Comparison of ENCODE assay signal across 31 cellular contexts in genomic region chr6:89439014-89439413, GRCh38. TPM values are rescaled to one million over a fixed set of nuclear protein-coding genes. Genes with fewer than 3 reads are reported as not detected.
DNase-seq lines count a peak whose midpoint lies in the region; ATAC-seq and TF ChIP-seq lines count a peak whose summit lies in the region.
"Had no signal": no experiment of that assay in that cellular context is flagged by ENCODE, and none has a peak within 500 bp of the region (broad histone marks: within the 10 kb centered on the region; RNA-seq: fewer than 3 reads in every experiment).

No MANE protein-coding gene starts in this region.

- TF ChIP-seq CTCF in HEK293 (tag by site-specific recombination; IDR thresholded peaks at IDR 0.05) (no peak), colonic mucosa (IDR thresholded peaks at IDR 0.05) (no peak)

- H3K4me3 ChIP-seq in HEK293 (ENCODE audit: low read depth, low read length) (no peak overlapping the region), SK-N-MC (no peak overlapping the region), colonic mucosa (no peak overlapping the region)
- H3K4me3 ChIP-seq: A549; BLaER1; BLaER1 treated with 17β-estradiol and CSF1 and Interleukin-3, amounts not matched to agents 10 nM and 100 nM had no signal

- H3K36me3 ChIP-seq in HEK293 (ENCODE audit: control insufficient read depth in 2 of 2, insufficient read depth in 1 of 2, low read length in 2 of 2) = no peaks in the 10 kb centered on the region
- H3K36me3 ChIP-seq in SK-N-MC (ENCODE audit: insufficient read depth, low read length) = no peaks in the 10 kb centered on the region
- no peaks in the 10 kb centered on the region for H3K36me3 ChIP-seq in colonic mucosa
- H3K36me3 ChIP-seq: BE2C; BLaER1; BLaER1 treated with 17β-estradiol and CSF1 and Interleukin-3, amounts not matched to agents 10 nM and 100 nM had no signal

- intact Hi-C loops in colonic mucosa (cut with DNase I) = no loop called here

- H3K4me1 ChIP-seq in HEK293 (ENCODE audit: control insufficient read depth, insufficient read depth, low read length) (peaks cover 24% of the 10 kb centered on the region), colonic mucosa (no peaks in the 10 kb centered on the region)
- H3K4me1 ChIP-seq: A549; BE2C; BLaER1; BLaER1 treated with 17β-estradiol and CSF1 and Interleukin-3, amounts not matched to agents 10 nM and 100 nM had no signal

- no peak for DNase-seq in SK-N-MC (ENCODE audit: low read depth, low spot score)
- no peak for DNase-seq in GF-D8 (lab: John Stamatoyannopoulos, UW)
- no peak for DNase-seq in NCI-H748 (lab: John Stamatoyannopoulos, UW; ENCODE audit: unreplicated experiment)
- DNase-seq in colonic mucosa = no peak
- DNase-seq: 8988T; ACHN; AML-193; BE2C; C1 segment of cervical spinal cord; Caco-2; Calu3; CD4-positive, alpha-beta memory T cell; CD4-positive, alpha-beta T cell; CD4-positive, CD25-positive, alpha-beta regulatory T cell; CD8-positive, alpha-beta memory T cell; CD8-positive, alpha-beta T cell; COR-L47; DMS 273 treated with DMSO at 0.1 percent for 48 hours; DMS153; DMS53; DMS79; DMS79 treated with DMSO at 0.1 percent for 48 hours; DND-41; EL had no signal

- ATAC-seq in esophagus mucosa = peak; percentile 41
- ATAC-seq: A549; CD8-positive, alpha-beta T cell had no signal

- POLR2A ChIA-PET in HEK293 (lab: Yijun Ruan, JAX) = no interaction called here

- H3K9ac ChIP-seq in SK-N-MC (ENCODE audit: insufficient read length) (no peak overlapping the region), colonic mucosa (ENCODE audit: low read depth in 2 of 2, low read length in 2 of 2) (no peak overlapping the region)
- H3K9ac ChIP-seq: BLaER1; BLaER1 treated with 17β-estradiol and CSF1 and Interleukin-3, amounts not matched to agents 10 nM and 100 nM had no signal

- H3K27ac ChIP-seq in HEK293 (ENCODE audit: extremely low read depth, low read depth, low read length) (no peak overlapping the region), SK-N-MC (peak overlapping the region; percentile 31; the same call in 1 of the 2 replicates), colonic mucosa (no peak overlapping the region)
- H3K27ac ChIP-seq: 22Rv1; A549; BLaER1; BLaER1 treated with 17β-estradiol and CSF1 and Interleukin-3, amounts not matched to agents 10 nM and 100 nM; C4-2B had no signal

- no peaks in the 10 kb centered on the region for H3K27me3 ChIP-seq in colonic mucosa
- H3K27me3 ChIP-seq: BE2C; BLaER1; BLaER1 treated with 17β-estradiol and CSF1 and Interleukin-3, amounts not matched to agents 10 nM and 100 nM had no signal

- H3K9me3 ChIP-seq in HEK293 (ENCODE audit: control insufficient read depth, insufficient read depth, low read depth, low read length) = no peaks in the 10 kb centered on the region
- no peaks in the 10 kb centered on the region for H3K9me3 ChIP-seq in SK-N-MC (ENCODE audit: low read depth, low read length)
- H3K9me3 ChIP-seq in colonic mucosa = no peaks in the 10 kb centered on the region
- H3K9me3 ChIP-seq: A549; BE2C; BLaER1; BLaER1 treated with 17β-estradiol and CSF1 and Interleukin-3, amounts not matched to agents 10 nM and 100 nM; Caco-2 had no signal

- CTCF ChIA-PET in HEK293 (lab: Yijun Ruan, JAX) = no interaction called here

TF ChIP-seq in HEK293, 187 proteins besides CTCF, POLR2A, EP300 and RAD21:
- TF ChIP-seq ZNF624 (tag by site-specific recombination; IDR thresholded peaks at IDR 0.05) = no peak
- peak; percentile 89 for TF ChIP-seq PRDM6 (tag by site-specific recombination; IDR thresholded peaks at IDR 0.05)
- TF ChIP-seq BCL11A (tag by site-specific recombination; IDR thresholded peaks at IDR 0.05; ENCODE audit: low read depth) = no peak
- 0 out of 2 replicates have a peak, but pooled peaks have one; percentile 15 for TF ChIP-seq ZNF341 (tag by site-specific recombination; IDR thresholded peaks at IDR 0.05; ENCODE audit: low read depth)
- no peak for TF ChIP-seq BCL6B (tag by site-specific recombination; IDR thresholded peaks at IDR 0.05)
- no peak for TF ChIP-seq ZNF560 (tag by site-specific recombination; IDR thresholded peaks at IDR 0.05; ENCODE audit: borderline replicate concordance)
- TF ChIP-seq OSR2 (tag by site-specific recombination; IDR thresholded peaks at IDR 0.05) = peak; percentile 77; the same call in 1 of the 2 replicates

RNA-seq across cellular contexts. Expression of gene ANKRD6, which starts 6.1 kb away (rescaled TPM):
- 9.9 TPM for total RNA-seq in esophagus mucosa
- 1 to 10 TPM; 1.6 to 3.1 TPM for total RNA-seq in colonic mucosa

RNA-seq across cellular contexts. Expression of gene RRAGD, which starts 26.9 kb away (rescaled TPM):
- total RNA-seq in esophagus mucosa (40.4 TPM), colonic mucosa (1 to 10 TPM; 2.0 to 4.4 TPM)
